8 cellular contexts compared by ENCODE assay signal in the genomic region with DNA sequence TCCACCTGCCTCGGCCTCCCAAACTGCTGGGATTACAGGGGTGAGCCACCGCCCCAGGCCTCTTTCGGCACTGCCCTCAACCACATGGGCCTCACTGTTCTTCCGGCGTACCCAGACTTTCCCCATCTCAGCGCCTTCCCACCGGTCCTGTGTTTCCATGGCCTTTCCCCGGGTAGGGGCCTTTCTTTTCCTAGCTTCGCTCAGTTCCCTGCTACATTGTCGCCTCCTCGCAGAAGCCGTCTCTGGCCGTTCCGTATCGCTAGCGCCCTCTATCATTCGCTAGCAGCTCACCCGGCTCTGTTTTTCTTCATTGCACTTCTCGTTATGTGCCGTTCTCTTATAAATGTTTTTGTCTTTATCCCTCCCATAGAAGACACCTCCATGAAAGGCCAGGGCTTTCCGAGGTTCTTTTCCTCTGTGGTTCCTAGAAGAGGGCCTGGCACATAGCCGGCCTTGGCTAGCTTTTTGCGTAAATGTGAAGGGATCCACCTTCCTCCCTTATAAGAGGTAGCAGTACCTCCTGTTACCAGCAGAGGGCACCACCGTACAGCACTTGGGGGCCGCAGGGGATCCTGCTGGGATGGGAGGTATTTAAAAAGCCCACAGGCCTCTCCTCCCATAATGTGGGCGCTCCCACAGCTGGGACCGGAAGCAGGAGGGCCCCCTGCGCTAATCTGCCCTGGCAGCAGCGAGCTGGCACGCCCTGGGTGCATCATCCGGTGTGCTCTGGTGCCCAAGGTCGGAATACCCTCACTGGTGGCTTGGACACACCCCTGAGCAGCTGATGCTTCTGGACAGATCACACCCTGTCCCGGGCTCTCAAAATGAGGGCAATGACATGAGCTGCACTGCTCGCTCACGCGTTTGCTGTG. TPM values are rescaled to one million over a fixed set of nuclear protein-coding genes. Genes with fewer than 3 reads are reported as not detected.
DNase-seq lines count a peak whose midpoint lies in the region; ATAC-seq and TF ChIP-seq lines count a peak whose summit lies in the region.

No MANE protein-coding gene starts in this region.

- intact Hi-C loops in activated T-helper 1 cell treated with anti-CD3 and anti-CD28 coated beads, Interleukin-12 subunit alpha, Interleukin-12 subunit beta, Interleukin-2, Interleukin-4 antibody, amounts not matched to agents 30 ng/mL and 10 ng/mL and 1 ng/mL, durations not matched to agents 14 hours and 24 hours and 36 hours (cut with micrococcal nuclease), result loop anchor here (1.0 to 2.0 kb wide), 8 partner anchors 8 to 601 kb away; a partner anchor contains a TSS
- intact Hi-C loops in natural killer cell (cut with micrococcal nuclease), result loop anchor here (1.0 to 2.0 kb wide), 3 partner anchors 44 to 95 kb away; a partner anchor contains a TSS

- ATAC-seq in GM19351 (IDR thresholded peaks at IDR 0.05; ENCODE audit: unreplicated experiment) (peak; percentile 43), natural killer cell (peak; percentile 34 to 76 (median 53))
- peak; percentile 47 to 50 for ATAC-seq in stimulated activated naive B cell treated with anti-CD40 and anti-IgM and Interleukin-4, amounts not matched to agents 10 μg/mL and 1 μg/mL and 100 μg/mL, for 72 hours (replicated peaks)

- H3K36me3 Mint-ChIP-seq in activated T-helper 1 cell treated with anti-CD3 and anti-CD28 coated beads, Interleukin-12 subunit alpha, Interleukin-12 subunit beta, Interleukin-2, Interleukin-4 antibody, amounts not matched to agents 30 ng/mL and 10 ng/mL and 1 ng/mL, durations not matched to agents 14 hours and 24 hours and 36 hours (ENCODE audit: low read depth), result no peaks in the 10 kb centered on the region
- no peaks in the 10 kb centered on the region for H3K36me3 Mint-ChIP-seq in natural killer cell
- H3K36me3 Mint-ChIP-seq in stimulated activated naive B cell treated with anti-CD40 and anti-IgM and Interleukin-4, amounts not matched to agents 10 μg/mL and 1 μg/mL and 100 μg/mL, for 72 hours, result no peaks in the 10 kb centered on the region

- DNase-seq in AG08395 (ENCODE audit: low spot score) (peak; percentile 89), LNCaP clone FGC (ENCODE audit: low read depth) (peak; percentile 41), RKO (ENCODE audit: low spot score) (peak; percentile 89), fibroblast of peridontal ligament (ENCODE audit: extremely low read depth) (peak; percentile 86), natural killer cell (peak; percentile 79)
- DNase-seq in activated T-helper 1 cell treated with anti-CD3 and anti-CD28 coated beads, Interleukin-12 subunit alpha, Interleukin-12 subunit beta, Interleukin-2, Interleukin-4 antibody, amounts not matched to agents 30 ng/mL and 10 ng/mL and 1 ng/mL, durations not matched to agents 14 hours and 24 hours and 36 hours (ENCODE audit: low spot score), result peak; percentile 77
- peak; percentile 74 for DNase-seq in stimulated activated naive B cell treated with anti-CD40 and anti-IgM and Interleukin-4, amounts not matched to agents 10 μg/mL and 1 μg/mL and 100 μg/mL, for 72 hours

- H3K27ac Mint-ChIP-seq in activated T-helper 1 cell treated with anti-CD3 and anti-CD28 coated beads, Interleukin-12 subunit alpha, Interleukin-12 subunit beta, Interleukin-2, Interleukin-4 antibody, amounts not matched to agents 30 ng/mL and 10 ng/mL and 1 ng/mL, durations not matched to agents 14 hours and 24 hours and 36 hours, result peak overlapping the region; percentile 99
- peak overlapping the region; percentile 88 to 90 for H3K27ac Mint-ChIP-seq in natural killer cell
- H3K27ac Mint-ChIP-seq in stimulated activated naive B cell treated with anti-CD40 and anti-IgM and Interleukin-4, amounts not matched to agents 10 μg/mL and 1 μg/mL and 100 μg/mL, for 72 hours, result peak overlapping the region; percentile 79

- peak; percentile 90 for TF ChIP-seq CTCF in LNCaP clone FGC (IDR thresholded peaks at IDR 0.05; ENCODE audit: control insufficient read depth, extremely low read depth, insufficient read depth)
- TF ChIP-seq CTCF in natural killer cell (IDR thresholded peaks at IDR 0.05), result peak; percentile 100

- no peaks in the 10 kb centered on the region for H3K9me3 Mint-ChIP-seq in activated T-helper 1 cell treated with anti-CD3 and anti-CD28 coated beads, Interleukin-12 subunit alpha, Interleukin-12 subunit beta, Interleukin-2, Interleukin-4 antibody, amounts not matched to agents 30 ng/mL and 10 ng/mL and 1 ng/mL, durations not matched to agents 14 hours and 24 hours and 36 hours
- H3K9me3 Mint-ChIP-seq in natural killer cell, result no peaks in the 10 kb centered on the region
- H3K9me3 Mint-ChIP-seq in stimulated activated naive B cell treated with anti-CD40 and anti-IgM and Interleukin-4, amounts not matched to agents 10 μg/mL and 1 μg/mL and 100 μg/mL, for 72 hours, result no peaks in the 10 kb centered on the region

- peak overlapping the region; percentile 86 for H3K4me3 Mint-ChIP-seq in activated T-helper 1 cell treated with anti-CD3 and anti-CD28 coated beads, Interleukin-12 subunit alpha, Interleukin-12 subunit beta, Interleukin-2, Interleukin-4 antibody, amounts not matched to agents 30 ng/mL and 10 ng/mL and 1 ng/mL, durations not matched to agents 14 hours and 24 hours and 36 hours
- peak overlapping the region; percentile 94 for H3K4me3 Mint-ChIP-seq in natural killer cell
- H3K4me3 Mint-ChIP-seq in stimulated activated naive B cell treated with anti-CD40 and anti-IgM and Interleukin-4, amounts not matched to agents 10 μg/mL and 1 μg/mL and 100 μg/mL, for 72 hours, result peak overlapping the region; percentile 91

- H3K4me1 Mint-ChIP-seq in activated T-helper 1 cell treated with anti-CD3 and anti-CD28 coated beads, Interleukin-12 subunit alpha, Interleukin-12 subunit beta, Interleukin-2, Interleukin-4 antibody, amounts not matched to agents 30 ng/mL and 10 ng/mL and 1 ng/mL, durations not matched to agents 14 hours and 24 hours and 36 hours (ENCODE audit: low read depth), result peaks cover 38% of the 10 kb centered on the region
- H3K4me1 Mint-ChIP-seq in natural killer cell, result peaks cover 29 to 37% of the 10 kb centered on the region in 2 donors
- peaks cover 45 to 72% of the 10 kb centered on the region in 2 donors for H3K4me1 Mint-ChIP-seq in stimulated activated naive B cell treated with anti-CD40 and anti-IgM and Interleukin-4, amounts not matched to agents 10 μg/mL and 1 μg/mL and 100 μg/mL, for 72 hours

- H3K27me3 Mint-ChIP-seq in activated T-helper 1 cell treated with anti-CD3 and anti-CD28 coated beads, Interleukin-12 subunit alpha, Interleukin-12 subunit beta, Interleukin-2, Interleukin-4 antibody, amounts not matched to agents 30 ng/mL and 10 ng/mL and 1 ng/mL, durations not matched to agents 14 hours and 24 hours and 36 hours (ENCODE audit: insufficient read depth), result peaks cover 10% of the 10 kb centered on the region
- H3K27me3 Mint-ChIP-seq in natural killer cell (ENCODE audit: low read depth in 2 of 2), result no peaks in the 10 kb centered on the region
- no peaks in the 10 kb centered on the region for H3K27me3 Mint-ChIP-seq in stimulated activated naive B cell treated with anti-CD40 and anti-IgM and Interleukin-4, amounts not matched to agents 10 μg/mL and 1 μg/mL and 100 μg/mL, for 72 hours

- H3K4me3 ChIP-seq in LNCaP clone FGC (ENCODE audit: low read depth, low read length), result peak overlapping the region; percentile 40

RNA-seq across cellular contexts. Expression of a gene that starts 18.8 kb away (rescaled TPM):
- total RNA-seq in activated T-helper 1 cell treated with anti-CD3 and anti-CD28 coated beads, Interleukin-12 subunit alpha, Interleukin-12 subunit beta, Interleukin-2, Interleukin-4 antibody, amounts not matched to agents 30 ng/mL and 10 ng/mL and 1 ng/mL, durations not matched to agents 14 hours and 24 hours and 36 hours, result 8.9 and 12.8 TPM in 2 replicates
- 100 to 1,000 TPM; 403 to 663 (median 424) TPM for total RNA-seq in natural killer cell

RNA-seq across cellular contexts. Expression of a gene that starts 25.7 kb away (rescaled TPM):
- 52.7 and 60.3 TPM in 2 replicates for total RNA-seq in activated T-helper 1 cell treated with anti-CD3 and anti-CD28 coated beads, Interleukin-12 subunit alpha, Interleukin-12 subunit beta, Interleukin-2, Interleukin-4 antibody, amounts not matched to agents 30 ng/mL and 10 ng/mL and 1 ng/mL, durations not matched to agents 14 hours and 24 hours and 36 hours
- 100 to 1,000 TPM in 1 of 3 donors, 10 to 100 TPM in 2; 72.5 to 177 (median 96.7) TPM for total RNA-seq in natural killer cell

RNA-seq across cellular contexts. Expression of a gene that starts 44.2 kb away (rescaled TPM):
- 56.2 and 63.3 TPM in 2 replicates for total RNA-seq in activated T-helper 1 cell treated with anti-CD3 and anti-CD28 coated beads, Interleukin-12 subunit alpha, Interleukin-12 subunit beta, Interleukin-2, Interleukin-4 antibody, amounts not matched to agents 30 ng/mL and 10 ng/mL and 1 ng/mL, durations not matched to agents 14 hours and 24 hours and 36 hours
- total RNA-seq in natural killer cell, result 10 to 100 TPM; 18.6 to 32.8 (median 23.3) TPM

RNA-seq across cellular contexts. Expression of a gene that starts 54.0 kb away (rescaled TPM):
- 0.44 TPM in 1 of 2 replicates, not detected in the other for total RNA-seq in activated T-helper 1 cell treated with anti-CD3 and anti-CD28 coated beads, Interleukin-12 subunit alpha, Interleukin-12 subunit beta, Interleukin-2, Interleukin-4 antibody, amounts not matched to agents 30 ng/mL and 10 ng/mL and 1 ng/mL, durations not matched to agents 14 hours and 24 hours and 36 hours
- not detected for total RNA-seq in natural killer cell

Comparison
In these comparisons a context has a peak if more than half of its experiments do, and no peak if none do; other contexts are left out.
1. Peak in every context shown above with its lines: DNase-seq, ATAC-seq and H3K4me3 ChIP-seq.
2. RNA of a gene that starts 18.8 kb away (total RNA-seq): 403 to 663 TPM in natural killer cell; 8.9 to 12.8 TPM in activated T-helper 1 cell treated with anti-CD3 and anti-CD28 coated beads, Interleukin-12 subunit alpha, Interleukin-12 subunit beta, Interleukin-2, Interleukin-4 antibody, amounts not matched to agents 30 ng/mL and 10 ng/mL and 1 ng/mL, durations not matched to agents 14 hours and 24 hours and 36 hours; every median in the first group is over 10 times any median in the second.